In genomic region chr1:236795757-236796719, GRCh38 we compare ENCODE assay signal across 8 cellular contexts. TPM values are rescaled to one million over a fixed set of nuclear protein-coding genes. Genes with fewer than 3 reads are reported as not detected.
A peak's percentile ranks its signal among the peaks of the same experiment; 100 is the strongest.
DNase-seq lines count a peak whose midpoint lies in the region; ATAC-seq and TF ChIP-seq lines count a peak whose summit lies in the region.

No MANE protein-coding gene starts in this region.

- H3K9ac ChIP-seq in NT2/D1 (ENCODE audit: insufficient read length, low read depth), result peak overlapping the region; percentile 98

- TF ChIP-seq CTCF in adrenal gland (IDR thresholded peaks at IDR 0.05) (no peak), spleen (IDR thresholded peaks at IDR 0.05 in 8 of 11, conservative IDR thresholded peaks at IDR 0.05 in 3 of 11) (no peak)

- H3K27ac ChIP-seq in adrenal gland (peak overlapping the region; percentile 59 to 94 (median 89)), iPS DF 6.9 (ENCODE audit: low read length) (no peak overlapping the region), spleen (peak overlapping the region; percentile 80 to 96 (median 92))

- H3K4me3 ChIP-seq in NT2/D1 (ENCODE audit: insufficient read length, low read depth) (peak overlapping the region; percentile 100), adrenal gland (peak overlapping the region; percentile 43 to 86 (median 58)), iPS DF 6.9 (ENCODE audit: low read length) (peak overlapping the region; percentile 98), spleen (peak overlapping the region; percentile 74 to 99 (median 90))

- H3K4me1 ChIP-seq in NT2/D1 (ENCODE audit: insufficient read depth, insufficient read length) (no peaks in the 10 kb centered on the region), adrenal gland (replicated peaks in 1 of 2) (peaks cover 7 to 30% of the 10 kb centered on the region in 2 donors), iPS DF 6.9 (ENCODE audit: control insufficient read depth, insufficient read depth, low read length) (no peaks in the 10 kb centered on the region), spleen (peaks cover 10 to 58% (median 41%) of the 10 kb centered on the region in 6 donors)

- no peak for TF ChIP-seq POLR2A in adrenal gland (IDR thresholded peaks at IDR 0.05)
- no peak for TF ChIP-seq POLR2A in spleen (IDR thresholded peaks at IDR 0.05)

- ATAC-seq in Right ventricle myocardium inferior (peak; percentile 40), HG02938 (IDR thresholded peaks at IDR 0.05; ENCODE audit: unreplicated experiment) (peak; percentile 2)

- intact Hi-C loops in Right ventricle myocardium inferior (cut with DNase I) (loop anchor here (5.0 to 10.0 kb wide), 3 partner anchors 71 to 249 kb away; partner anchors contain the start of gene RYR2), cardiac septum (cut with DNase I) (loop anchor here (10.0 kb wide), 1 partner anchor 191 kb away; the partner anchor contains the start of gene HEATR1), adrenal gland (cut with DNase I) (no loop called here), spleen (cut with DNase I; ENCODE audit: low total_unique reads) (no loop called here)

- H3K27me3 ChIP-seq in NT2/D1 (ENCODE audit: insufficient read depth, insufficient read length), result peaks cover 10% of the 10 kb centered on the region
- no peaks in the 10 kb centered on the region for H3K27me3 ChIP-seq in adrenal gland
- no peaks in the 10 kb centered on the region for H3K27me3 ChIP-seq in iPS DF 6.9 (ENCODE audit: control insufficient read depth, insufficient read depth, low read length)
- H3K27me3 ChIP-seq in spleen (replicated peaks in 1 of 7), result peaks cover 0 to 5% (median 0%) of the 10 kb centered on the region in 7 donors

- H3K9me3 ChIP-seq in NT2/D1 (ENCODE audit: insufficient read depth, low read length), result no peaks in the 10 kb centered on the region
- H3K9me3 ChIP-seq in adrenal gland (replicated peaks in 1 of 3), result no peaks in the 10 kb centered on the region
- no peaks in the 10 kb centered on the region for H3K9me3 ChIP-seq in iPS DF 6.9 (ENCODE audit: control insufficient read depth, insufficient read depth, low read length)
- no peaks in the 10 kb centered on the region for H3K9me3 ChIP-seq in spleen

- 1 to 2% (median 1%) methylated on average over 30 to 41 of the region's 41 CpGs for WGBS in adrenal gland, 4 donors
- WGBS in iPS DF 6.9 (ENCODE audit: insufficient coverage, insufficient read length), result no CpG with 5 or more reads among the region's 41 CpGs
- WGBS in spleen, 5 donors, result 1 to 2% (median 2%) methylated on average over 32 to 41 of the region's 41 CpGs

- H3K36me3 ChIP-seq in NT2/D1 (ENCODE audit: insufficient read depth, insufficient read length, low read length) (no peaks in the 10 kb centered on the region), adrenal gland (replicated peaks in 1 of 2) (no peaks in the 10 kb centered on the region), iPS DF 6.9 (ENCODE audit: control insufficient read depth, insufficient read depth, low read length) (no peaks in the 10 kb centered on the region), spleen (no peaks in the 10 kb centered on the region)

- DNase-seq in Right ventricle myocardium inferior (ENCODE audit: missing footprints), result no peak
- no peak for DNase-seq in cardiac septum (ENCODE audit: low spot score)
- DNase-seq in NT2/D1 (ENCODE audit: low read depth, low spot score), result no peak
- no peak for DNase-seq in adrenal gland
- no peak for DNase-seq in iPS DF 6.9 (ENCODE audit: low read depth, low spot score)
- no peak for DNase-seq in spleen
- DNase-seq in medulla oblongata (ENCODE audit: extremely low spot score), result no peak

RNA-seq across cellular contexts. Expression of gene MTR, which starts 0.9 kb away (rescaled TPM):
- total RNA-seq in Right ventricle myocardium inferior, result 49.0 TPM
- 58.8 TPM for total RNA-seq in cardiac septum
- total RNA-seq in adrenal gland, result 10 to 100 TPM; 17.2 to 41.9 (median 27.9) TPM
- 10 to 100 TPM in 1 of 3 donors, 1 to 10 TPM in 2; 7.8 to 11.8 (median 9.3) TPM for polyA plus RNA-seq in adrenal gland
- total RNA-seq in spleen, result 10 to 100 TPM; 39.1 to 65.4 (median 46.5) TPM
- 1 to 10 TPM; 4.4 to 7.0 (median 4.6) TPM for polyA plus RNA-seq in spleen

Comparison
In these comparisons a context has a peak if more than half of its experiments do, and no peak if none do; other contexts are left out.
1. intact Hi-C loops: an anchor here in Right ventricle myocardium inferior (5.0 to 10.0 kb wide) and cardiac septum (10.0 kb wide); none called in adrenal gland and spleen.